18 cellular contexts compared by ENCODE assay signal in genomic region chr22:26852176-26852575, GRCh38.
DNase-seq lines count a peak whose midpoint lies in the region; ATAC-seq, FAIRE-seq and TF ChIP-seq lines count a peak whose summit lies in the region.
"Had no signal": no experiment of that assay in that cellular context is flagged by ENCODE, and none has a peak within 500 bp of the region (broad histone marks: within the 10 kb centered on the region; RNA-seq: fewer than 3 reads in every experiment).

No MANE protein-coding gene starts in this region.

- ATAC-seq in WTC11 (peak; percentile 95), GM18519 (IDR thresholded peaks at IDR 0.05; ENCODE audit: low FRiP score, unreplicated experiment) (no peak)
- ATAC-seq: CD8-positive, alpha-beta T cell; effector memory CD8-positive, alpha-beta T cell had no signal

- 14% methylated on average over 6 of the region's 6 CpGs for WGBS in smooth muscle cell (ENCODE audit: low lambda C conversion rate)

- H3K27me3 ChIP-seq in smooth muscle cell (ENCODE audit: low read depth): peaks cover 90% of the 10 kb centered on the region

- peaks cover 2% of the 10 kb centered on the region for H3K4me1 Mint-ChIP-seq in activated naive CD4-positive, alpha-beta T cell treated with anti-CD3 and anti-CD28 coated beads, Interleukin-2, amount 10 ng/mL, durations not matched to agents 7 days and 5 days
- no peaks in the 10 kb centered on the region for H3K4me1 Mint-ChIP-seq in activated naive CD4-positive, alpha-beta T cell treated with anti-CD3 and anti-CD28 coated beads for 36 hours (ENCODE audit: low read depth)
- H3K4me1 Mint-ChIP-seq in WTC11: peaks cover 3% of the 10 kb centered on the region; the same call in 1 of the 2 replicates
- H3K4me1 Mint-ChIP-seq: activated CD4-positive, alpha-beta T cell treated with anti-CD3 and anti-CD28 coated beads, Interleukin-2, amount 10 ng/mL, durations not matched to agents 24 days and 14 days had no signal

- H3K9ac ChIP-seq in smooth muscle cell (ENCODE audit: low read depth): no peak overlapping the region

- H3K4me1 ChIP-seq in smooth muscle cell (ENCODE audit: low read depth): no peaks in the 10 kb centered on the region

- no peaks in the 10 kb centered on the region for H4K20me1 ChIP-seq in smooth muscle cell (ENCODE audit: low read depth)

- H3K27ac Mint-ChIP-seq in activated naive CD4-positive, alpha-beta T cell treated with anti-CD3 and anti-CD28 coated beads, Interleukin-2, amount 10 ng/mL, durations not matched to agents 7 days and 5 days: no peak overlapping the region
- H3K27ac Mint-ChIP-seq in activated naive CD4-positive, alpha-beta T cell treated with anti-CD3 and anti-CD28 coated beads for 36 hours: no peak overlapping the region
- H3K27ac Mint-ChIP-seq in WTC11: no peak overlapping the region
- H3K27ac Mint-ChIP-seq: activated CD4-positive, alpha-beta T cell treated with anti-CD3 and anti-CD28 coated beads, Interleukin-2, amount 10 ng/mL, durations not matched to agents 24 days and 14 days; activated naive CD8-positive, alpha-beta T cell treated with anti-CD3 and anti-CD28 coated beads, Interleukin-2, amount 10 ng/mL, durations not matched to agents 7 days and 5 days; activated T-cell treated with anti-CD3 and anti-CD28 coated beads, Interleukin-2, amount 50 U/mL, for 24 hours; CD8-positive, alpha-beta T cell; effector memory CD8-positive, alpha-beta T cell had no signal

- TF ChIP-seq CTCF in WTC11 (IDR thresholded peaks at IDR 0.05): no peak
- TF ChIP-seq CTCF in smooth muscle cell (IDR thresholded peaks at IDR 0.05; ENCODE audit: borderline replicate concordance, insufficient read depth, poor library complexity, severe bottlenecking): no peak

- no peaks in the 10 kb centered on the region for H3K79me2 ChIP-seq in smooth muscle cell (ENCODE audit: low read depth)

- no peaks in the 10 kb centered on the region for H3K36me3 Mint-ChIP-seq in activated naive CD4-positive, alpha-beta T cell treated with anti-CD3 and anti-CD28 coated beads, Interleukin-2, amount 10 ng/mL, durations not matched to agents 7 days and 5 days
- peaks cover 3% of the 10 kb centered on the region for H3K36me3 Mint-ChIP-seq in activated naive CD4-positive, alpha-beta T cell treated with anti-CD3 and anti-CD28 coated beads for 36 hours (ENCODE audit: low read depth)
- no peaks in the 10 kb centered on the region for H3K36me3 Mint-ChIP-seq in WTC11
- H3K36me3 Mint-ChIP-seq: activated naive CD8-positive, alpha-beta T cell treated with anti-CD3 and anti-CD28 coated beads, Interleukin-2, amount 10 ng/mL, durations not matched to agents 7 days and 5 days had no signal

- H2AFZ ChIP-seq in smooth muscle cell (ENCODE audit: low read depth): no peak overlapping the region

- CTCF ChIA-PET in activated naive CD4-positive, alpha-beta T cell treated with anti-CD3 and anti-CD28 coated beads, Interleukin-2, amount 10 ng/mL, durations not matched to agents 7 days and 5 days (lab: Charles Lee): no interaction called here
- CTCF ChIA-PET in activated naive CD4-positive, alpha-beta T cell treated with anti-CD3 and anti-CD28 coated beads for 36 hours (lab: Charles Lee): interaction anchor here (0.6 kb wide), 2 partner anchors 840 to 868 kb away, joined by 3 to 4 read pairs; no protein-coding TSS in a partner anchor
- CTCF ChIA-PET in WTC11 (lab: Charles Lee): interaction anchor here (0.6 to 1.4 kb wide), 8 partner anchors 14 to 522 kb away, joined by 3 to 9 read pairs (median 4); no protein-coding TSS in a partner anchor

- no peak overlapping the region for H3K4me3 Mint-ChIP-seq in activated naive CD4-positive, alpha-beta T cell treated with anti-CD3 and anti-CD28 coated beads, Interleukin-2, amount 10 ng/mL, durations not matched to agents 7 days and 5 days
- H3K4me3 Mint-ChIP-seq in activated naive CD4-positive, alpha-beta T cell treated with anti-CD3 and anti-CD28 coated beads for 36 hours: no peak overlapping the region
- no peak overlapping the region for H3K4me3 Mint-ChIP-seq in WTC11
- H3K4me3 Mint-ChIP-seq: activated CD4-positive, alpha-beta T cell treated with anti-CD3 and anti-CD28 coated beads, Interleukin-2, amount 10 ng/mL, durations not matched to agents 24 days and 14 days; activated naive CD8-positive, alpha-beta T cell treated with anti-CD3 and anti-CD28 coated beads, Interleukin-2, amount 10 ng/mL, durations not matched to agents 7 days and 5 days; activated T-cell treated with anti-CD3 and anti-CD28 coated beads, Interleukin-2, amount 50 U/mL, for 24 hours; CD8-positive, alpha-beta T cell; effector memory CD8-positive, alpha-beta T cell had no signal

- H3K36me3 ChIP-seq in smooth muscle cell (ENCODE audit: low read depth): no peaks in the 10 kb centered on the region
- H3K36me3 ChIP-seq: cardiac muscle cell had no signal

- no peak overlapping the region for H3K4me3 ChIP-seq in smooth muscle cell
- H3K4me3 ChIP-seq: cardiac muscle cell, skin epidermis had no signal

- no peaks in the 10 kb centered on the region for H3K9me3 ChIP-seq in smooth muscle cell (replicated peaks; ENCODE audit: low read depth)

- no peak overlapping the region for H3K27ac ChIP-seq in caudate nucleus (ENCODE audit: low read depth, low read length)
- no peak overlapping the region for H3K27ac ChIP-seq in smooth muscle cell (ENCODE audit: low read depth)
- H3K27ac ChIP-seq: cardiac muscle cell, skin epidermis had no signal

- no peak overlapping the region for H3K4me2 ChIP-seq in smooth muscle cell

- H3K27me3 Mint-ChIP-seq in activated naive CD4-positive, alpha-beta T cell treated with anti-CD3 and anti-CD28 coated beads, Interleukin-2, amount 10 ng/mL, durations not matched to agents 7 days and 5 days: no peaks in the 10 kb centered on the region
- H3K27me3 Mint-ChIP-seq in activated naive CD4-positive, alpha-beta T cell treated with anti-CD3 and anti-CD28 coated beads for 36 hours (ENCODE audit: low read depth): no peaks in the 10 kb centered on the region
- H3K27me3 Mint-ChIP-seq in WTC11 (ENCODE audit: low read depth): no peaks in the 10 kb centered on the region
- H3K27me3 Mint-ChIP-seq: activated CD4-positive, alpha-beta T cell treated with anti-CD3 and anti-CD28 coated beads, Interleukin-2, amount 10 ng/mL, durations not matched to agents 24 days and 14 days; activated T-cell treated with anti-CD3 and anti-CD28 coated beads, Interleukin-2, amount 50 U/mL, for 24 hours; effector memory CD8-positive, alpha-beta T cell had no signal

- no peaks in the 10 kb centered on the region for H3K9me3 Mint-ChIP-seq in activated naive CD4-positive, alpha-beta T cell treated with anti-CD3 and anti-CD28 coated beads, Interleukin-2, amount 10 ng/mL, durations not matched to agents 7 days and 5 days
- H3K9me3 Mint-ChIP-seq in activated naive CD4-positive, alpha-beta T cell treated with anti-CD3 and anti-CD28 coated beads for 36 hours: no peaks in the 10 kb centered on the region
- no peaks in the 10 kb centered on the region for H3K9me3 Mint-ChIP-seq in WTC11
- H3K9me3 Mint-ChIP-seq: activated CD4-positive, alpha-beta T cell treated with anti-CD3 and anti-CD28 coated beads, Interleukin-2, amount 10 ng/mL, durations not matched to agents 24 days and 14 days; activated naive CD8-positive, alpha-beta T cell treated with anti-CD3 and anti-CD28 coated beads, Interleukin-2, amount 10 ng/mL, durations not matched to agents 7 days and 5 days; activated T-cell treated with anti-CD3 and anti-CD28 coated beads, Interleukin-2, amount 50 U/mL, for 24 hours; CD8-positive, alpha-beta T cell; effector memory CD8-positive, alpha-beta T cell had no signal

- intact Hi-C loops in activated naive CD4-positive, alpha-beta T cell treated with anti-CD3 and anti-CD28 coated beads for 36 hours (cut with micrococcal nuclease): no loop called here

- FAIRE-seq in urothelium cell line (lab: Jason Lieb, UNC): no peak

- H3F3A ChIP-seq in smooth muscle cell (ENCODE audit: low read depth): no peaks in the 10 kb centered on the region

- POLR2A ChIA-PET in WTC11 (lab: Charles Lee): interaction anchor here (0.7 kb wide), 1 partner anchor 142 kb away, joined by 4 read pairs; no protein-coding TSS in a partner anchor

- peak; percentile 29 for DNase-seq in activated naive CD4-positive, alpha-beta T cell treated with anti-CD3 and anti-CD28 coated beads, Interleukin-2, amount 10 ng/mL, durations not matched to agents 7 days and 5 days
- no peak for DNase-seq in activated naive CD4-positive, alpha-beta T cell treated with anti-CD3 and anti-CD28 coated beads for 36 hours
- DNase-seq in WTC11 (ENCODE audit: low spot score) (peak; percentile 85), kidney tubule cell (ENCODE audit: low spot score) (peak; percentile 6), urothelium cell line (ENCODE audit: low spot score) (peak; percentile 67), caudate nucleus (lab: John Stamatoyannopoulos, UW) (no peak), smooth muscle cell (lab: John Stamatoyannopoulos, UW; ENCODE audit: unreplicated experiment) (no peak)
- DNase-seq: activated CD4-positive, alpha-beta T cell treated with anti-CD3 and anti-CD28 coated beads, Interleukin-2, amount 10 ng/mL, durations not matched to agents 24 days and 14 days; activated naive CD8-positive, alpha-beta T cell treated with anti-CD3 and anti-CD28 coated beads, Interleukin-2, amount 10 ng/mL, durations not matched to agents 7 days and 5 days; activated T-cell treated with anti-CD3 and anti-CD28 coated beads, Interleukin-2, amount 50 U/mL, for 24 hours; effector memory CD8-positive, alpha-beta T cell; KG1; NCI-H1417 treated with DMSO at 0.1 percent for 48 hours; T1000 had no signal

TF ChIP-seq in WTC11, 78 proteins besides CTCF, POLR2A, EP300 and RAD21 (continues in another document):
- TF ChIP-seq ZNF425 (CRISPR knock-in tag; conservative IDR thresholded peaks at IDR 0.05) (no peak), FOXK1 (CRISPR knock-in tag; IDR thresholded peaks at IDR 0.05) (0 out of 2 replicates have a peak, but pooled peaks have one; percentile 31), GRHL2 (CRISPR knock-in tag; IDR thresholded peaks at IDR 0.05; ENCODE audit: insufficient replicate concordance, severe bottlenecking) (no peak), ZNF423 (CRISPR knock-in tag; IDR thresholded peaks at IDR 0.05) (no peak)

Comparison
In these comparisons a context has a peak if more than half of its experiments do, and no peak if none do; other contexts are left out.
1. DNase-seq: peak in activated naive CD4-positive, alpha-beta T cell treated with anti-CD3 and anti-CD28 coated beads, Interleukin-2, amount 10 ng/mL, durations not matched to agents 7 days and 5 days (single experiment), WTC11 (single experiment), kidney tubule cell (single experiment) and urothelium cell line (single experiment); none in activated naive CD4-positive, alpha-beta T cell treated with anti-CD3 and anti-CD28 coated beads for 36 hours (single experiment), caudate nucleus (0 of 61) and smooth muscle cell (single experiment).